ENCODE assay signal across 8 cellular contexts in the genomic region with DNA sequence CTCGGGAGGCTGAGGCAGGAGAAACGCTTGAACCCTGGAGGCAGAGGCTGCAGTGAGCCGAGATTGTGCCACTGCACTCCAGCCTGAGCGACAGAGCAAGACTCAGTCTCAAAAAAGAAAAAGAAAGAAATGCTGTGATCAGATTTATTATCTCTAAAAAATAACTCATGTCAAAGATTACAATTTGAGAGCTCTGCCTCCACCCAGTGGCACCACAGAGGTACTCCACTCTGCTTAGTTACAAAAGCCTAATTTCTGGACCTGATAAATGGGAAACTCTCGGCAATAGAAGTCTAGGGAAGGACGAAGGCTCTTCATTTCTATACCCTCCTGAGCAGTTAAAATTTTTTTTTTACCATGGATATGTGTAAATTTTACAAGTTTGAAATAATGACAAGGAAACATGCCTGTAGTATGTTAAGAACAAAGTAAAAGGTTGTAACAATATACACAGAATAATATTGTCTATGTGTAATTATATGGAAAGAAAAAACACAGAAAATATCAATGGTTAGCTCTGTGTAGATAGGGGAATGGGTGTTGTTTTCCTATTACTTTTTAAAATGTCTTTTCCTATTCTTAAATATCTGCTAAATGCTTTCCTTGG.
DNase-seq lines count a peak whose midpoint lies in the region; ATAC-seq and TF ChIP-seq lines count a peak whose summit lies in the region.

No MANE protein-coding gene starts in this region.

- no peak for TF ChIP-seq EP300 in upper lobe of left lung (IDR thresholded peaks at IDR 0.05)

- H3K79me2 ChIP-seq in PC-3 (ENCODE audit: low read length): no peaks in the 10 kb centered on the region

- H3K4me2 ChIP-seq in PC-3 (ENCODE audit: low read length): peak overlapping the region; percentile 35; the same call in 1 of the 2 replicates

- POLR2A ChIA-PET in Caco-2 (lab: Charles Lee) (no interaction called here), PC-3 (lab: Charles Lee; ENCODE audit: unreplicated experiment) (no interaction called here)

- H3K4me3 ChIP-seq in Caco-2 (ENCODE audit: low read depth, low read length) (no peak overlapping the region), PC-3 (ENCODE audit: low read length) (no peak overlapping the region), upper lobe of left lung (no peak overlapping the region)

- H3K4me1 Mint-ChIP-seq in Caco-2 (ENCODE audit: low read depth, unreplicated experiment): no peaks in the 10 kb centered on the region
- H3K4me1 Mint-ChIP-seq in osteocyte (ENCODE audit: unreplicated experiment): peaks cover 27% of the 10 kb centered on the region

- H3K9me3 Mint-ChIP-seq in Caco-2 (ENCODE audit: unreplicated experiment) (no peaks in the 10 kb centered on the region), osteocyte (ENCODE audit: unreplicated experiment) (no peaks in the 10 kb centered on the region)

- no peak overlapping the region for H3K9ac ChIP-seq in PC-3 (ENCODE audit: low read length)

- intact Hi-C loops in Caco-2 (cut with micrococcal nuclease; ENCODE audit: unreplicated experiment): loop anchor here (1.0 to 10.0 kb wide), 5 partner anchors 150 to 551 kb away; partner anchors contain the start of gene STIM2
- intact Hi-C loops in PC-3 (cut with micrococcal nuclease): loop anchor here (2.0 to 5.0 kb wide), 4 partner anchors 150 to 552 kb away; partner anchors contain the start of gene STIM2

- H3K27ac ChIP-seq in PC-3 (ENCODE audit: low read length) (no peak overlapping the region; the same call in 1 of the 2 replicates), upper lobe of left lung (peak overlapping the region in 3 of 4 donors; percentile 19 to 63 (median 34))

- no peak overlapping the region for H3K27ac Mint-ChIP-seq in Caco-2 (ENCODE audit: unreplicated experiment)
- peak overlapping the region; percentile 44 for H3K27ac Mint-ChIP-seq in osteocyte (ENCODE audit: unreplicated experiment)

- H3F3A ChIP-seq in PC-3 (ENCODE audit: low read length, unreplicated experiment): peaks cover 3% of the 10 kb centered on the region

- DNase-seq in Caco-2 (peak; percentile 43 to 55), HPDE6-E6E7 (ENCODE audit: extremely low spot score) (peak; percentile 13), PC-3 (peak; percentile 66), fibroblast of the conjunctiva (ENCODE audit: low read depth) (peak; percentile 65), osteocyte (ENCODE audit: extremely low spot score, unreplicated experiment) (no peak), upper lobe of left lung (peak in 1 of 2 donors; percentile 56)
- peak; percentile 41 to 64 for DNase-seq in activated T-cell treated with anti-CD3 and anti-CD28 coated beads, Interleukin-2, amount 50 U/mL, for 48 hours

- no peak overlapping the region for H3K4me3 Mint-ChIP-seq in Caco-2 (ENCODE audit: unreplicated experiment)
- no peak overlapping the region for H3K4me3 Mint-ChIP-seq in osteocyte (ENCODE audit: unreplicated experiment)

- H3K4me1 ChIP-seq in Caco-2 (no peaks in the 10 kb centered on the region), PC-3 (ENCODE audit: insufficient read depth, low read length) (peaks cover 53% of the 10 kb centered on the region), upper lobe of left lung (peaks cover 19 to 35% (median 30%) of the 10 kb centered on the region in 4 donors)

- 34 to 43% methylated on average over 6 of the region's 6 CpGs for WGBS in upper lobe of left lung, 2 donors

- H3K36me3 Mint-ChIP-seq in Caco-2 (ENCODE audit: insufficient read depth, unreplicated experiment): no peaks in the 10 kb centered on the region
- H3K36me3 Mint-ChIP-seq in osteocyte (ENCODE audit: unreplicated experiment): no peaks in the 10 kb centered on the region

- no peak for TF ChIP-seq POLR2A in upper lobe of left lung (IDR thresholded peaks at IDR 0.05)

- no peaks in the 10 kb centered on the region for H4K20me1 ChIP-seq in PC-3 (ENCODE audit: low read length)

- H3K27me3 Mint-ChIP-seq in Caco-2 (ENCODE audit: insufficient read depth, unreplicated experiment) (no peaks in the 10 kb centered on the region), osteocyte (ENCODE audit: unreplicated experiment) (no peaks in the 10 kb centered on the region)

- CTCF ChIA-PET in Caco-2 (lab: Charles Lee): no interaction called here
- CTCF ChIA-PET in PC-3 (lab: Charles Lee): no interaction called here

- TF ChIP-seq CTCF in Caco-2 (IDR thresholded peaks at IDR 0.05; ENCODE audit: insufficient read depth in 1 of 2, low read depth in 1 of 2, low read length in 1 of 2, severe bottlenecking in 1 of 2, unreplicated experiment in 1 of 2): peak; percentile 74 to 80
- peak; percentile 73 for TF ChIP-seq CTCF in PC-3 (conservative IDR thresholded peaks at IDR 0.05; ENCODE audit: low read depth, low read length)
- TF ChIP-seq CTCF in osteocyte (IDR thresholded peaks at IDR 0.05): peak; percentile 88
- peak; percentile 77 to 93 (median 86) for TF ChIP-seq CTCF in upper lobe of left lung (IDR thresholded peaks at IDR 0.05)

- no peaks in the 10 kb centered on the region for H3K9me2 ChIP-seq in PC-3 (replicated peaks; ENCODE audit: low read length)

- BruUV-seq in Caco-2 (replicated peaks; lab: Mats Ljungman, UMichigan) (no TSS peak), PC-3 (replicated peaks; lab: Mats Ljungman, UMichigan) (no TSS peak)

- no peaks in the 10 kb centered on the region for H3K36me3 ChIP-seq in Caco-2 (ENCODE audit: control insufficient read depth, insufficient read depth, low read length)
- H3K36me3 ChIP-seq in PC-3 (ENCODE audit: low read depth, low read length): no peaks in the 10 kb centered on the region
- no peaks in the 10 kb centered on the region for H3K36me3 ChIP-seq in upper lobe of left lung

- peak; percentile 61 for ATAC-seq in GM21360 (IDR thresholded peaks at IDR 0.05; ENCODE audit: unreplicated experiment)
- peak; percentile 25; the same call in 1 of the 2 replicates for ATAC-seq in PC-3
- peak; percentile 89 to 93 for ATAC-seq in upper lobe of left lung (ENCODE audit: low FRiP score in 2 of 2)

- no peak overlapping the region for H2AFZ ChIP-seq in PC-3 (ENCODE audit: low read length)

- H3K9me3 ChIP-seq in Caco-2: no peaks in the 10 kb centered on the region
- H3K9me3 ChIP-seq in PC-3 (ENCODE audit: low read length): no peaks in the 10 kb centered on the region
- no peaks in the 10 kb centered on the region for H3K9me3 ChIP-seq in upper lobe of left lung

- H3K27me3 ChIP-seq in Caco-2 (replicated peaks; ENCODE audit: control insufficient read depth, insufficient read depth, low read length) (no peaks in the 10 kb centered on the region), PC-3 (ENCODE audit: low read length) (no peaks in the 10 kb centered on the region), upper lobe of left lung (no peaks in the 10 kb centered on the region)

Comparison
In these comparisons a context has a peak if more than half of its experiments do, and no peak if none do; other contexts are left out.
1. ATAC-seq: peak in every context shown above with its lines; median percentile 91 in upper lobe of left lung; 61 in GM21360; 25 in PC-3.